8 cellular contexts compared by ENCODE assay signal in genomic region chr1:58699011-58699762, GRCh38. TPM values are rescaled to one million over a fixed set of nuclear protein-coding genes. Genes with fewer than 3 reads are reported as not detected.
DNase-seq lines count a peak whose midpoint lies in the region; ATAC-seq, FAIRE-seq and TF ChIP-seq lines count a peak whose summit lies in the region.

No MANE protein-coding gene starts in this region.

- TF ChIP-seq RAD21 in A549 (conservative IDR thresholded peaks at IDR 0.05 in 1 of 2, IDR thresholded peaks at IDR 0.05 in 1 of 2) = no peak

- H3K4me3 ChIP-seq in A549 (peak overlapping the region; percentile 92), iPS-11a (ENCODE audit: low read depth, low read length) (peak overlapping the region; percentile 85), smooth muscle cell (peak overlapping the region; percentile 92)

- H3K27ac Mint-ChIP-seq in activated naive CD8-positive, alpha-beta T cell treated with anti-CD3 and anti-CD28 coated beads for 36 hours = peak overlapping the region; percentile 95

- H3K4me1 ChIP-seq in A549 = peaks cover 5% of the 10 kb centered on the region; the same call in 1 of the 3 replicates
- peaks cover 10% of the 10 kb centered on the region for H3K4me1 ChIP-seq in smooth muscle cell (ENCODE audit: low read depth)

- peaks cover 12% of the 10 kb centered on the region for H3K36me3 Mint-ChIP-seq in activated naive CD8-positive, alpha-beta T cell treated with anti-CD3 and anti-CD28 coated beads for 36 hours

- TF ChIP-seq POLR2A in A549 (IDR thresholded peaks at IDR 0.05; ENCODE audit: low read length) = no peak

- peak; percentile 30 to 36; a peak in 4 of 6 replicates for ATAC-seq in A549
- ATAC-seq in GM18519 (IDR thresholded peaks at IDR 0.05; ENCODE audit: low FRiP score, unreplicated experiment) = peak; percentile 9
- peak; percentile 14 for ATAC-seq in HG03378 (IDR thresholded peaks at IDR 0.05; ENCODE audit: unreplicated experiment)

- FAIRE-seq in A549 (lab: Jason Lieb, UNC) (no peak), RCC 7860 (lab: Jason Lieb, UNC) (no peak)

- DNase-seq in A549 (ENCODE audit: low read depth in 1 of 2, low spot score in 1 of 2) (no peak), smooth muscle cell (lab: John Stamatoyannopoulos, UW; ENCODE audit: unreplicated experiment) (no peak), KBM-7 (no peak), RCC 7860 (ENCODE audit: low spot score) (no peak)
- DNase-seq in activated naive CD8-positive, alpha-beta T cell treated with anti-CD3 and anti-CD28 coated beads for 36 hours = no peak

- H3K4me2 ChIP-seq in A549 (peak overlapping the region; percentile 85), smooth muscle cell (peak overlapping the region; percentile 92)

- 2% methylated on average over 16 of the region's 16 CpGs for WGBS in A549 (ENCODE audit: missing lambda C conversion rate)
- 2% methylated on average over 16 of the region's 16 CpGs for WGBS in smooth muscle cell (ENCODE audit: low lambda C conversion rate)

- H3K9ac ChIP-seq in smooth muscle cell (ENCODE audit: low read depth) = peak overlapping the region; percentile 94

- peaks cover 22% of the 10 kb centered on the region for H4K20me1 ChIP-seq in smooth muscle cell (ENCODE audit: low read depth)

- H2AFZ ChIP-seq in smooth muscle cell (ENCODE audit: low read depth) = peak overlapping the region; percentile 73

- H3K27ac ChIP-seq in A549 = peak overlapping the region; percentile 91 to 99
- H3K27ac ChIP-seq in smooth muscle cell (ENCODE audit: low read depth) = peak overlapping the region; percentile 64

- no peaks in the 10 kb centered on the region for H3K9me3 ChIP-seq in A549
- H3K9me3 ChIP-seq in smooth muscle cell (replicated peaks; ENCODE audit: low read depth) = no peaks in the 10 kb centered on the region

- peak overlapping the region; percentile 98 for H3K4me3 Mint-ChIP-seq in activated naive CD8-positive, alpha-beta T cell treated with anti-CD3 and anti-CD28 coated beads for 36 hours

- in situ Hi-C loops in KBM-7 (cut with MboI; ENCODE audit: low pct_unique_long_range_greater_than_20kb, low sequenced_read_pairs) = no loop called here

- CTCF ChIA-PET in A549 (lab: Yijun Ruan, JAX) = interaction anchor here (1.4 kb wide), 1 partner anchor 23 kb away, joined by 5 read pairs; no protein-coding TSS in a partner anchor

- POLR2A ChIA-PET in A549 (lab: Yijun Ruan, JAX) = no interaction called here

- H3K27me3 ChIP-seq in smooth muscle cell (ENCODE audit: low read depth) = no peaks in the 10 kb centered on the region

- TF ChIP-seq EP300 in A549 (IDR thresholded peaks at IDR 0.05) = no peak

- peaks cover 49% of the 10 kb centered on the region for H3K79me2 ChIP-seq in smooth muscle cell (ENCODE audit: low read depth)

- peaks cover 15% of the 10 kb centered on the region for H3K4me1 Mint-ChIP-seq in activated naive CD8-positive, alpha-beta T cell treated with anti-CD3 and anti-CD28 coated beads for 36 hours

- H3K9me3 Mint-ChIP-seq in activated naive CD8-positive, alpha-beta T cell treated with anti-CD3 and anti-CD28 coated beads for 36 hours = no peaks in the 10 kb centered on the region

- no peak for TF ChIP-seq CTCF in A549 (IDR thresholded peaks at IDR 0.05)
- TF ChIP-seq CTCF in smooth muscle cell (IDR thresholded peaks at IDR 0.05; ENCODE audit: borderline replicate concordance, insufficient read depth, poor library complexity, severe bottlenecking) = no peak

- H3K36me3 ChIP-seq in smooth muscle cell (ENCODE audit: low read depth) = no peaks in the 10 kb centered on the region

- no peaks in the 10 kb centered on the region for H3K27me3 Mint-ChIP-seq in activated naive CD8-positive, alpha-beta T cell treated with anti-CD3 and anti-CD28 coated beads for 36 hours

- H3F3A ChIP-seq in smooth muscle cell (ENCODE audit: low read depth) = no peaks in the 10 kb centered on the region

TF ChIP-seq in A549, 52 proteins besides CTCF, POLR2A, EP300 and RAD21:
- no peak for TF ChIP-seq SMC3 (IDR thresholded peaks at IDR 0.05)
- TF ChIP-seq MAX (IDR thresholded peaks at IDR 0.05) = no peak
- TF ChIP-seq CBX8 (IDR thresholded peaks at IDR 0.05) = no peak

RNA-seq across cellular contexts. Expression of gene MYSM1, which starts 0.7 kb away (rescaled TPM):
- polyA plus RNA-seq in A549 (2011; rRNA removed) = 14.4 and 20.2 TPM in 2 replicates
- 2.5 and 2.9 TPM in 2 replicates for polyA plus RNA-seq in A549 (2012; cell fraction: cytosol; rRNA removed)
- 4.9 and 5.9 TPM in 2 replicates for polyA plus RNA-seq in A549 (2012; cell fraction: nucleus; rRNA removed)
- polyA plus RNA-seq in A549 (2017; fragmentation: RNase III; extraction: RNeasy Plus Mini Kit Qiagen cat#74134 plus additional on column Dnase treatment) = 9.6 to 13.0 TPM (median 10.1 TPM) in 3 replicates
- 10.4 and 10.6 TPM in 2 replicates for polyA minus RNA-seq in A549 (2011; rRNA and poly(A)+ RNA removed)
- 10 to 100 TPM; 33.8 to 34.4 TPM for total RNA-seq in activated naive CD8-positive, alpha-beta T cell treated with anti-CD3 and anti-CD28 coated beads for 36 hours
- total RNA-seq in smooth muscle cell = 30.7 and 32.2 TPM in 2 replicates
- 6.9 and 9.9 TPM in 2 replicates for polyA plus RNA-seq in smooth muscle cell
